Comparison of ENCODE assay signal across 8 cellular contexts in genomic region chr17:59001158-59001814, GRCh38.
DNase-seq lines count a peak whose midpoint lies in the region; ATAC-seq, FAIRE-seq and TF ChIP-seq lines count a peak whose summit lies in the region.

No MANE protein-coding gene starts in this region.

- DNase-seq in GM18507 (ENCODE audit: extremely low spot score, insufficient read length, low read depth) (peak; percentile 68), SJSA1 (ENCODE audit: low read depth in 1 of 2, low spot score in 2 of 2) (peak; percentile 94 to 97), iPS DF 6.9 (ENCODE audit: low read depth, low spot score) (peak; percentile 4), DMS153 (lab: John Stamatoyannopoulos, UW) (no peak), neural progenitor cell (ENCODE audit: low spot score) (no peak)
- DNase-seq in activated naive CD4-positive, alpha-beta T cell treated with anti-CD3 and anti-CD28 coated beads, Interleukin-2, amount 10 ng/mL, durations not matched to agents 7 days and 5 days: peak; percentile 86
- DNase-seq in stimulated activated CD4-positive, alpha-beta T cell treated with anti-CD3 and anti-CD28 coated beads, Interleukin-2, amount 100 ng/mL, for 4 hours (ENCODE audit: low read depth): peak; percentile 73

- H3K4me3 ChIP-seq in SJSA1 (peak overlapping the region; percentile 6), iPS DF 6.9 (ENCODE audit: low read length) (no peak overlapping the region), neural progenitor cell (no peak overlapping the region)

- H3K9me3 ChIP-seq in SJSA1 (replicated peaks) (no peaks in the 10 kb centered on the region), iPS DF 6.9 (ENCODE audit: control insufficient read depth, insufficient read depth, low read length) (no peaks in the 10 kb centered on the region), neural progenitor cell (ENCODE audit: low read depth) (no peaks in the 10 kb centered on the region)

- H3K27me3 Mint-ChIP-seq in activated naive CD4-positive, alpha-beta T cell treated with anti-CD3 and anti-CD28 coated beads, Interleukin-2, amount 10 ng/mL, durations not matched to agents 7 days and 5 days: no peaks in the 10 kb centered on the region
- no peaks in the 10 kb centered on the region for H3K27me3 Mint-ChIP-seq in neural progenitor cell (ENCODE audit: insufficient read depth, low read depth)

- WGBS in iPS DF 6.9 (ENCODE audit: insufficient coverage, insufficient read length): no CpG with 5 or more reads among the region's 10 CpGs

- peak; percentile 97 for FAIRE-seq in GM18507 (lab: Jason Lieb, UNC)

- peaks cover 24% of the 10 kb centered on the region for H3K4me1 Mint-ChIP-seq in activated naive CD4-positive, alpha-beta T cell treated with anti-CD3 and anti-CD28 coated beads, Interleukin-2, amount 10 ng/mL, durations not matched to agents 7 days and 5 days
- peaks cover 3% of the 10 kb centered on the region for H3K4me1 Mint-ChIP-seq in neural progenitor cell

- H3K4me2 ChIP-seq in neural progenitor cell: no peak overlapping the region

- peaks cover 6% of the 10 kb centered on the region for H3F3A ChIP-seq in neural progenitor cell (ENCODE audit: low read depth)

- CTCF ChIA-PET in activated naive CD4-positive, alpha-beta T cell treated with anti-CD3 and anti-CD28 coated beads, Interleukin-2, amount 10 ng/mL, durations not matched to agents 7 days and 5 days (lab: Charles Lee): interaction anchor here (0.7 to 4.7 kb wide), 4 partner anchors 26 to 482 kb away, joined by 3 to 29 read pairs (median 4); no protein-coding TSS in a partner anchor

- H3K9me3 Mint-ChIP-seq in activated naive CD4-positive, alpha-beta T cell treated with anti-CD3 and anti-CD28 coated beads, Interleukin-2, amount 10 ng/mL, durations not matched to agents 7 days and 5 days: no peaks in the 10 kb centered on the region
- no peaks in the 10 kb centered on the region for H3K9me3 Mint-ChIP-seq in neural progenitor cell

- no peak overlapping the region for H3K9ac ChIP-seq in neural progenitor cell

- peak overlapping the region; percentile 85 for H3K27ac ChIP-seq in SJSA1
- H3K27ac ChIP-seq in iPS DF 6.9 (ENCODE audit: low read length): no peak overlapping the region
- no peak overlapping the region for H3K27ac ChIP-seq in neural progenitor cell

- peaks cover 35% of the 10 kb centered on the region for H3K36me3 ChIP-seq in SJSA1
- no peaks in the 10 kb centered on the region for H3K36me3 ChIP-seq in iPS DF 6.9 (ENCODE audit: control insufficient read depth, insufficient read depth, low read length)
- H3K36me3 ChIP-seq in neural progenitor cell: peaks cover 7% of the 10 kb centered on the region

- no peaks in the 10 kb centered on the region for H4K20me1 ChIP-seq in neural progenitor cell (ENCODE audit: low read depth)

- peak overlapping the region; percentile 74 for H3K4me3 Mint-ChIP-seq in activated naive CD4-positive, alpha-beta T cell treated with anti-CD3 and anti-CD28 coated beads, Interleukin-2, amount 10 ng/mL, durations not matched to agents 7 days and 5 days
- H3K4me3 Mint-ChIP-seq in neural progenitor cell: no peak overlapping the region

- peak; percentile 97 for ATAC-seq in HG02852 (IDR thresholded peaks at IDR 0.05; ENCODE audit: unreplicated experiment)

- H3K36me3 Mint-ChIP-seq in activated naive CD4-positive, alpha-beta T cell treated with anti-CD3 and anti-CD28 coated beads, Interleukin-2, amount 10 ng/mL, durations not matched to agents 7 days and 5 days: peaks cover 23% of the 10 kb centered on the region
- H3K36me3 Mint-ChIP-seq in neural progenitor cell: peaks cover 10% of the 10 kb centered on the region

- H2AFZ ChIP-seq in neural progenitor cell (replicated peaks): no peak overlapping the region

- H3K27me3 ChIP-seq in SJSA1 (replicated peaks): no peaks in the 10 kb centered on the region
- H3K27me3 ChIP-seq in iPS DF 6.9 (ENCODE audit: control insufficient read depth, insufficient read depth, low read length): no peaks in the 10 kb centered on the region
- H3K27me3 ChIP-seq in neural progenitor cell: no peaks in the 10 kb centered on the region

- H3K79me2 ChIP-seq in neural progenitor cell (ENCODE audit: low read depth): no peaks in the 10 kb centered on the region

- peak overlapping the region; percentile 96 for H3K27ac Mint-ChIP-seq in activated naive CD4-positive, alpha-beta T cell treated with anti-CD3 and anti-CD28 coated beads, Interleukin-2, amount 10 ng/mL, durations not matched to agents 7 days and 5 days
- H3K27ac Mint-ChIP-seq in neural progenitor cell: no peak overlapping the region

- no peak for TF ChIP-seq CTCF in neural progenitor cell (IDR thresholded peaks at IDR 0.05)

- H3K4me1 ChIP-seq in SJSA1 (replicated peaks) (peaks cover 60% of the 10 kb centered on the region), iPS DF 6.9 (ENCODE audit: control insufficient read depth, insufficient read depth, low read length) (no peaks in the 10 kb centered on the region), neural progenitor cell (no peaks in the 10 kb centered on the region)

Comparison
In these comparisons a context has a peak if more than half of its experiments do, and no peak if none do; other contexts are left out.
1. DNase-seq: peak in GM18507 (single experiment), SJSA1 (2 of 2), activated naive CD4-positive, alpha-beta T cell treated with anti-CD3 and anti-CD28 coated beads, Interleukin-2, amount 10 ng/mL, durations not matched to agents 7 days and 5 days (single experiment), iPS DF 6.9 (single experiment) and stimulated activated CD4-positive, alpha-beta T cell treated with anti-CD3 and anti-CD28 coated beads, Interleukin-2, amount 100 ng/mL, for 4 hours (single experiment); none in DMS153 (single experiment) and neural progenitor cell (single experiment).